13 cellular contexts compared by ENCODE assay signal in the genomic region with DNA sequence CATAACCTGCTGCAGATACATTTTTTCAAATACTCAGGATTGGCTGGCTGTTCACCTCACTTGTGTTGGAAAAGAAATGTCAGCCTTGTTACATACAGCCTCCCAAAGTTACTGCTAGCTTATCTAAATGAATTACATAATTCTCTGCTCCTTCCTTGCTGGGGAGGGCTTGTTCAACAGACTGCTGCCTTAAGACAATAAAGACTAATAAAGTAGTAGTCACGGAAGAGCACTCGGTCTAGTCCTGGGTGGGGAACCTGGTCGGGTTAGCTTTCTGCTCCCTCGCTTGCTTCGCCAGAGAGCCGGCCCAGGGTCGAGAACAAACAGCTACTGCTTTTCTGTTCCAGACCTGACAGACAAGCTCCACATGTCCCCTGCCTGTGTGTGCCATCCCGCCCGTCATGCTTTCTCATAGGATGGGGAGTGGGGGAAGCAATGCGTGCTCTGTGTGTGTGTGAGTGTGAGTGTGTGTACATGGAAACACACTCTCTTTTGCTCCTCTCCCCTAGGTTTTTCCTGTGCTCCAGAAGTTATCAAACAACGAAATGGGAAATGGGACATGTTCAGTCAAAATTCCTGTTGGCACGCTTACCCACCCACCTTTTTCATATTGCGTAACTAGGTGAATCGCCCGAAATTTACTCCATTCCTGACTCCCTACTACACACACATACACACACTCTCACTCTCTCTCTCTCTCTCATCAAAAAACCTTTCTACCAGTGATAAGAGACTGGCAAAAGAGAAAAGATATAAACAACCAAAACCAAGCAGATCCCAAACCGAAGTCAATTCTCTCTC. TPM values are rescaled to one million over a fixed set of nuclear protein-coding genes. Genes with fewer than 3 reads are reported as not detected.
DNase-seq lines count a peak whose midpoint lies in the region; ATAC-seq, FAIRE-seq and TF ChIP-seq lines count a peak whose summit lies in the region.
"Had no signal": no experiment of that assay in that cellular context is flagged by ENCODE, and none has a peak within 500 bp of the region (broad histone marks: within the 10 kb centered on the region; RNA-seq: fewer than 3 reads in every experiment).

No MANE protein-coding gene starts in this region.

- 73 to 100% methylated on average over 1 to 16 of the region's 16 CpGs for WGBS in H1 (ENCODE audit: extremely low coverage in 1 of 2, insufficient coverage in 1 of 2, insufficient read length in 1 of 2, insufficient replicate concordance in 2 of 2, low coverage in 1 of 2, low lambda C conversion rate in 2 of 2, missing lambda C conversion rate in 1 of 2), 2 experiments
- 41 to 52% methylated on average over 16 of the region's 16 CpGs for WGBS in thyroid gland, 2 donors

- no peak for TF ChIP-seq CTCF in H1 (IDR thresholded peaks at IDR 0.05; ENCODE audit: control extremely low read depth in 1 of 3, insufficient read depth in 1 of 3, low read depth in 1 of 3, low read length in 3 of 3)
- no peak for TF ChIP-seq CTCF in thyroid gland (IDR thresholded peaks at IDR 0.05)

- no peak overlapping the region for H4K5ac ChIP-seq in H1 (ENCODE audit: insufficient read length, low read depth, low read length)

- H3K36me3 Mint-ChIP-seq in T-helper 1 cell treated with Interleukin-12 subunit alpha and Interleukin-12 subunit beta and Interleukin-4 antibody, amounts not matched to agents 30 μg/mL and 1 μg/mL, for 36 hours (ENCODE audit: low read depth) = no peaks in the 10 kb centered on the region
- peaks cover 0 to 4% of the 10 kb centered on the region in 2 donors for H3K36me3 Mint-ChIP-seq in naive B cell

- no peak overlapping the region for H3K4ac ChIP-seq in H1 (replicated peaks; ENCODE audit: insufficient read length, low read depth, low read length)

- H3K27ac ChIP-seq in H1 (ENCODE audit: low read depth, low read length) (no peak overlapping the region), thyroid gland (no peak overlapping the region)
- H3K27ac ChIP-seq: SJCRH30 had no signal

- no peak overlapping the region for H2AFZ ChIP-seq in H1 (ENCODE audit: low read length)

- peaks cover 13% of the 10 kb centered on the region for H3K23me2 ChIP-seq in H1 (ENCODE audit: low read depth, low read length)

- no peak for ATAC-seq in naive B cell (ENCODE audit: low read depth in 2 of 2)

- H3K79me1 ChIP-seq in H1 (ENCODE audit: low read depth, low read length) = 0 out of 2 replicates have a peak, but pooled peaks cover 2% of the 10 kb centered on the region

- peak overlapping the region; percentile 75 to 95 for H3K4me2 ChIP-seq in H1 (ENCODE audit: insufficient read depth in 1 of 2, low read depth in 2 of 2, low read length in 2 of 2)

- peaks cover 0 to 5% of the 10 kb centered on the region in 2 experiments; a peak in 1 of 4 replicates for H3K79me2 ChIP-seq in H1 (ENCODE audit: control insufficient read depth in 1 of 2, insufficient read depth in 2 of 2, low read length in 2 of 2)

- DNase-seq in T-helper 1 cell = no peak
- no peak for DNase-seq in H1 (ENCODE audit: low read depth in 1 of 2, low spot score in 2 of 2)
- DNase-seq in naive B cell = no peak
- DNase-seq in thyroid gland = no peak
- DNase-seq in NCI-H526 treated with DMSO at 0.1 percent for 48 hours (lab: John Stamatoyannopoulos, UW) = no peak
- no peak for DNase-seq in HuH-7.5 (ENCODE audit: low spot score)
- no peak for DNase-seq in germinal center (ENCODE audit: low spot score)
- DNase-seq: NCI-H187; SJCRH30; stimulated activated CD8-positive, alpha-beta memory T cell treated with anti-CD3 and anti-CD28 coated beads, Interleukin-4, amount 100 ng/mL, for 48 hours had no signal

- no peak overlapping the region for H3K23ac ChIP-seq in H1 (ENCODE audit: insufficient read length)

- CTCF ChIA-PET in H1 (lab: Charles Lee; ENCODE audit: partially characterized antibody) = interaction anchor here (0.8 to 4.7 kb wide), 25 partner anchors 19 to 834 kb away, joined by 3 to 75 read pairs (median 4); a partner anchor contains a TSS

- peaks cover 59% of the 10 kb centered on the region for H3K27me3 Mint-ChIP-seq in T-helper 1 cell treated with Interleukin-12 subunit alpha and Interleukin-12 subunit beta and Interleukin-4 antibody, amounts not matched to agents 30 μg/mL and 1 μg/mL, for 36 hours (ENCODE audit: low read depth)
- peaks cover 42 to 59% (median 47%) of the 10 kb centered on the region in 3 donors for H3K27me3 Mint-ChIP-seq in naive B cell

- H3K4me3 ChIP-seq in H1 (ENCODE audit: extremely low read depth in 1 of 4, insufficient read depth in 2 of 4, low read depth in 3 of 4, low read length in 4 of 4) (peak overlapping the region; percentile 50 to 83 (median 80)), thyroid gland (replicated peaks in 1 of 3) (peak overlapping the region in 2 of 3 donors; percentile 43 to 69)
- H3K4me3 ChIP-seq: SJCRH30 had no signal

- H4K20me1 ChIP-seq in H1 (replicated peaks in 1 of 2; ENCODE audit: control insufficient read depth in 1 of 2, insufficient read depth in 2 of 2, low read length in 2 of 2) = no peaks in the 10 kb centered on the region

- H3K4me1 ChIP-seq in H1 (replicated peaks in 1 of 4; ENCODE audit: control insufficient read depth in 3 of 4, insufficient read depth in 4 of 4, low read length in 3 of 4) = 0 out of 7 replicates have a peak, but pooled peaks cover 0 to 2% (median 0%) of the 10 kb centered on the region in 4 experiments
- no peaks in the 10 kb centered on the region for H3K4me1 ChIP-seq in thyroid gland
- H3K4me1 ChIP-seq: SJCRH30 had no signal

- no peak overlapping the region for H2BK15ac ChIP-seq in H1 (ENCODE audit: low read length)

- FAIRE-seq in H1 (lab: Jason Lieb, UNC) = no peak
- FAIRE-seq: A204.1, endometrium had no signal

- H3K27me3 ChIP-seq in H1 (replicated peaks in 1 of 4; ENCODE audit: control insufficient read depth in 3 of 4, extremely low read depth in 1 of 4, insufficient read depth in 3 of 4, low read length in 3 of 4) (peaks cover 4 to 16% (median 12%) of the 10 kb centered on the region in 4 experiments; a peak in 6 of 7 replicates), thyroid gland (no peaks in the 10 kb centered on the region)
- H3K27me3 ChIP-seq: SJCRH30 had no signal

- no peak overlapping the region for H3K27ac Mint-ChIP-seq in T-helper 1 cell treated with Interleukin-12 subunit alpha and Interleukin-12 subunit beta and Interleukin-4 antibody, amounts not matched to agents 30 μg/mL and 1 μg/mL, for 36 hours
- H3K27ac Mint-ChIP-seq in naive B cell = no peak overlapping the region

- H3K14ac ChIP-seq in H1 (ENCODE audit: insufficient read length) = no peak overlapping the region

- no peaks in the 10 kb centered on the region for H3K9me3 Mint-ChIP-seq in T-helper 1 cell treated with Interleukin-12 subunit alpha and Interleukin-12 subunit beta and Interleukin-4 antibody, amounts not matched to agents 30 μg/mL and 1 μg/mL, for 36 hours
- peaks cover 0 to 2% (median 0%) of the 10 kb centered on the region in 7 donors for H3K9me3 Mint-ChIP-seq in naive B cell

- H4K91ac ChIP-seq in H1 (replicated peaks; ENCODE audit: insufficient read length, low read length) = no peak overlapping the region

- peak overlapping the region; percentile 0 for H3K4me3 Mint-ChIP-seq in T-helper 1 cell treated with Interleukin-12 subunit alpha and Interleukin-12 subunit beta and Interleukin-4 antibody, amounts not matched to agents 30 μg/mL and 1 μg/mL, for 36 hours
- peak overlapping the region in 5 of 8 donors; percentile 45 to 86 (median 75) for H3K4me3 Mint-ChIP-seq in naive B cell

- intact Hi-C loops in thyroid gland (cut with DNase I) = loop anchor here (10.0 kb wide), 1 partner anchor 836 kb away; no protein-coding TSS in a partner anchor

- no peak overlapping the region for H3K56ac ChIP-seq in H1 (replicated peaks; ENCODE audit: insufficient read length, low read depth, low read length)

- TF ChIP-seq RAD21 in H1 (IDR thresholded peaks at IDR 0.05 in 1 of 2, conservative IDR thresholded peaks at IDR 0.05 in 1 of 2; ENCODE audit: low read depth in 2 of 2, low read length in 2 of 2) = no peak

- peaks cover 6% of the 10 kb centered on the region for H3K4me1 Mint-ChIP-seq in T-helper 1 cell treated with Interleukin-12 subunit alpha and Interleukin-12 subunit beta and Interleukin-4 antibody, amounts not matched to agents 30 μg/mL and 1 μg/mL, for 36 hours (ENCODE audit: low read depth)
- peaks cover 14 to 21% (median 20%) of the 10 kb centered on the region in 3 donors for H3K4me1 Mint-ChIP-seq in naive B cell

- no peak overlapping the region for H2AK5ac ChIP-seq in H1 (ENCODE audit: low read depth, low read length)

- no peak overlapping the region; the same call in 1 of the 2 replicates for H2BK12ac ChIP-seq in H1 (ENCODE audit: low read depth, low read length)

- TF ChIP-seq EP300 in H1 (IDR thresholded peaks at IDR 0.05; ENCODE audit: borderline replicate concordance in 1 of 2, low read depth in 2 of 2, low read length in 2 of 2) = no peak

- H4K8ac ChIP-seq in H1 (ENCODE audit: extremely low read depth, insufficient read depth, low read length) = no peak overlapping the region

- H3K18ac ChIP-seq in H1 (ENCODE audit: extremely low read depth, low read length) = no peak overlapping the region

- TF ChIP-seq POLR2A in H1 (IDR thresholded peaks at IDR 0.05; ENCODE audit: control extremely low read depth in 1 of 2, low read depth in 2 of 2, low read length in 2 of 2) (no peak), thyroid gland (IDR thresholded peaks at IDR 0.05) (no peak)

- POLR2A ChIA-PET in H1 (lab: Charles Lee; ENCODE audit: partially characterized antibody) = interaction anchor here (1.1 to 2.8 kb wide), 6 partner anchors 9 to 217 kb away, joined by 3 to 15 read pairs (median 6); a partner anchor contains a TSS

- peak overlapping the region in 1 of 4 experiments; percentile 64; a peak in 1 of 7 replicates for H3K9ac ChIP-seq in H1 (replicated peaks in 1 of 4; ENCODE audit: extremely low read depth in 1 of 4, low read depth in 3 of 4, low read length in 3 of 4)

- no peak overlapping the region for H2BK120ac ChIP-seq in H1 (replicated peaks; ENCODE audit: low read depth, low read length)

- H3K36me3 ChIP-seq in H1 (ENCODE audit: control insufficient read depth in 2 of 4, insufficient read depth in 4 of 4, low read length in 3 of 4) = no peaks in the 10 kb centered on the region; a peak in 1 of 8 replicates
- no peaks in the 10 kb centered on the region for H3K36me3 ChIP-seq in thyroid gland
- H3K36me3 ChIP-seq: SJCRH30 had no signal

- H3K9me3 ChIP-seq in H1 (ENCODE audit: insufficient read depth in 2 of 2, low read depth in 1 of 2, low read length in 1 of 2) (peaks cover 0 to 3% of the 10 kb centered on the region in 2 experiments; a peak in 2 of 4 replicates), thyroid gland (no peaks in the 10 kb centered on the region)
- H3K9me3 ChIP-seq: SJCRH30 had no signal

- no peak overlapping the region for H2BK5ac ChIP-seq in H1 (ENCODE audit: low read depth, low read length)

- H2BK20ac ChIP-seq in H1 (ENCODE audit: low read length) = no peak overlapping the region

RNA-seq across cellular contexts. Expression of a gene that starts 1.4 kb away (rescaled TPM):
- 6.3 and 7.2 TPM in 2 replicates for total RNA-seq in H1 (2021; fragmentation: NEBNext Ultra II Directional; extraction: Animal tissue kit (Norgen Biotek cat#: 25700))
- polyA plus RNA-seq in H1 (2011; rRNA removed) (2.7 and 5.9 TPM in 2 replicates), naive B cell (ENCODE audit: low read depth in 6 of 6) (not detected)
- polyA plus RNA-seq in H1 (2011; cell fraction: cytosol; rRNA removed) = 2.7 TPM
- polyA plus RNA-seq in H1 (2011; cell fraction: nucleus; rRNA removed) = 2.7 TPM
- polyA plus RNA-seq in H1 (2012, experiment 1 of 2) = 3.3 to 9.4 TPM (median 5.2 TPM) in 4 replicates
- polyA plus RNA-seq in H1 (2012, experiment 2 of 2) = 0.59 TPM
- 14.9 TPM for polyA plus RNA-seq in H1 (2013, experiment 1 of 2)
- polyA plus RNA-seq in H1 (2013, experiment 2 of 2) = 15.5 TPM
- polyA minus RNA-seq in H1 (2011; rRNA and poly(A)+ RNA removed) = 3.4 and 5.1 TPM in 2 replicates
- polyA minus RNA-seq in H1 (2011; cell fraction: cytosol; rRNA and poly(A)+ RNA removed) = 1.2 TPM
- polyA minus RNA-seq in H1 (2011; cell fraction: nucleus; rRNA and poly(A)+ RNA removed) = 4.0 TPM
- total RNA-seq in thyroid gland = 10 to 100 TPM in 2 of 4 donors, 1 to 10 TPM in 2; 5.7 to 16.7 (median 9.0) TPM

RNA-seq across cellular contexts. Expression of a gene that starts 12.7 kb away (rescaled TPM):
- total RNA-seq in H1 (2021; fragmentation: NEBNext Ultra II Directional; extraction: Animal tissue kit (Norgen Biotek cat#: 25700)) = 1.5 and 2.0 TPM in 2 replicates
- polyA plus RNA-seq in H1 (2011; rRNA removed) = 0.85 and 1.9 TPM in 2 replicates
- 1.3 TPM for polyA plus RNA-seq in H1 (2011; cell fraction: cytosol; rRNA removed)
- 0.17 TPM for polyA plus RNA-seq in H1 (2011; cell fraction: nucleus; rRNA removed)
- polyA plus RNA-seq in H1 (2012, experiment 1 of 2) = 0.42 to 1.4 TPM (median 0.85 TPM) in 4 replicates
- polyA plus RNA-seq in H1 (2012, experiment 2 of 2) = 0.20 TPM
- 2.1 TPM for polyA plus RNA-seq in H1 (2013, experiment 1 of 2)
- polyA plus RNA-seq in H1 (2013, experiment 2 of 2) = 2.3 TPM
- polyA minus RNA-seq in H1 (2011; rRNA and poly(A)+ RNA removed) = 1.4 and 1.8 TPM in 2 replicates
- polyA minus RNA-seq in H1 (2011; cell fraction: cytosol; rRNA and poly(A)+ RNA removed) = 1.3 TPM
- 1.4 TPM for polyA minus RNA-seq in H1 (2011; cell fraction: nucleus; rRNA and poly(A)+ RNA removed)
- polyA plus RNA-seq in naive B cell (ENCODE audit: low read depth in 6 of 6) = not detected
- under 1 TPM in 3 of 4 donors, not detected in 1; 0.22 to 0.67 (median 0.54) TPM for total RNA-seq in thyroid gland
- total RNA-seq: SJCRH30 had no signal
